26 cellular contexts compared by ENCODE assay signal in genomic region chr14:60865378-60866127, GRCh38.
A peak's percentile ranks its signal among the peaks of the same experiment; 100 is the strongest.
DNase-seq lines count a peak whose midpoint lies in the region; ATAC-seq, FAIRE-seq and TF ChIP-seq lines count a peak whose summit lies in the region.
"Had no signal": no experiment of that assay in that cellular context is flagged by ENCODE, and none has a peak within 500 bp of the region (broad histone marks: within the 10 kb centered on the region; RNA-seq: fewer than 3 reads in every experiment).

No MANE protein-coding gene starts in this region.

- peaks cover 5% of the 10 kb centered on the region for H3K79me2 ChIP-seq in ACC112 (ENCODE audit: control insufficient read depth, insufficient read depth, low read length, unreplicated experiment)

- peaks cover 8% of the 10 kb centered on the region for H3K4me1 Mint-ChIP-seq in activated CD8-positive, alpha-beta memory T cell treated with anti-CD3 and anti-CD28 coated beads, Interleukin-2, amount 10 ng/mL, durations not matched to agents 7 days and 5 days
- H3K4me1 Mint-ChIP-seq: H9 had no signal

- no peaks in the 10 kb centered on the region for H3K9me3 Mint-ChIP-seq in activated CD8-positive, alpha-beta memory T cell treated with anti-CD3 and anti-CD28 coated beads, Interleukin-2, amount 10 ng/mL, durations not matched to agents 7 days and 5 days (ENCODE audit: low read depth)
- H3K9me3 Mint-ChIP-seq: activated naive CD4-positive, alpha-beta T cell treated with anti-CD3 and anti-CD28 coated beads, Interleukin-2, amount 50 U/mL, for 24 hours; activated T-helper 17 cell treated with anti-CD3 and anti-CD28 coated beads, Interleukin-2, amount 50 U/mL, for 72 hours; CD8-positive, alpha-beta T cell; H9; T-cell had no signal

- H3K27ac Mint-ChIP-seq in activated CD8-positive, alpha-beta memory T cell treated with anti-CD3 and anti-CD28 coated beads, Interleukin-2, amount 10 ng/mL, durations not matched to agents 7 days and 5 days, result no peak overlapping the region
- H3K27ac Mint-ChIP-seq: activated T-helper 17 cell treated with anti-CD3 and anti-CD28 coated beads, Interleukin-2, amount 50 U/mL, for 72 hours; CD8-positive, alpha-beta T cell; T-cell had no signal

- 66 to 76% (median 69%) methylated on average over 4 of the region's 4 CpGs for WGBS in adrenal gland, 4 donors
- WGBS in gastroesophageal sphincter (ENCODE audit: low coverage in 1 of 2), 2 donors, result 71 to 72% methylated on average over 3 to 4 of the region's 4 CpGs

- ATAC-seq in gastroesophageal sphincter, result peak; percentile 32
- ATAC-seq in gastrocnemius medialis, result peak; percentile 79 to 84
- ATAC-seq in GM21367 (IDR thresholded peaks at IDR 0.05; ENCODE audit: unreplicated experiment), result no peak
- no peak for ATAC-seq in activated CD8-positive, alpha-beta memory T cell treated with anti-CD3 and anti-CD28 coated beads, Interleukin-2, amount 10 ng/mL, durations not matched to agents 7 days and 5 days
- ATAC-seq: activated T-helper 17 cell treated with anti-CD3 and anti-CD28 coated beads, Interleukin-2, amount 50 U/mL, for 72 hours; CD8-positive, alpha-beta T cell; T-cell had no signal

- DNase-seq in adrenal gland (no peak), gastrocnemius medialis (no peak), RKO (ENCODE audit: low spot score) (no peak), GM12892 (ENCODE audit: insufficient read length) (no peak)
- no peak for DNase-seq in activated CD8-positive, alpha-beta memory T cell treated with anti-CD3 and anti-CD28 coated beads, Interleukin-2, amount 10 ng/mL, durations not matched to agents 7 days and 5 days
- DNase-seq: activated CD4-positive, alpha-beta T cell treated with anti-CD3 and anti-CD28 coated beads, Interleukin-2, amount 50 U/mL, for 48 hours; CD8-positive, alpha-beta T cell; central memory CD4-positive, alpha-beta T cell; GDM1; H9; head of caudate nucleus; NCI-H1048; NCI-H1694 treated with DMSO at 0.1 percent for 48 hours; NCI-H526; Peyer's patch; sigmoid colon; stimulated activated naive CD4-positive, alpha-beta T cell treated with Interleukin-2 at 50 U/mL for 16 hours; T-cell had no signal

- H2AFZ ChIP-seq in ACC112 (ENCODE audit: low read length, unreplicated experiment), result no peak overlapping the region

- H3K27me3 ChIP-seq in ACC112 (ENCODE audit: insufficient read depth, low read length), result no peaks in the 10 kb centered on the region
- H3K27me3 ChIP-seq in adrenal gland, result no peaks in the 10 kb centered on the region
- H3K27me3 ChIP-seq in gastroesophageal sphincter, result no peaks in the 10 kb centered on the region
- H3K27me3 ChIP-seq in gastrocnemius medialis, result no peaks in the 10 kb centered on the region
- H3K27me3 ChIP-seq: Peyer's patch, sigmoid colon had no signal

- H3K27ac ChIP-seq in ACC112 (ENCODE audit: low read depth, low read length) (0 out of 2 replicates have a peak overlapping the region, but pooled peaks have one; percentile 2), adrenal gland (peak overlapping the region in 3 of 5 donors; percentile 13 to 38 (median 22)), gastroesophageal sphincter (peak overlapping the region; percentile 6 to 56 (median 48)), gastrocnemius medialis (peak overlapping the region; percentile 76 to 87 (median 84))
- H3K27ac ChIP-seq: Peyer's patch had no signal

- TF ChIP-seq EP300 in gastroesophageal sphincter (IDR thresholded peaks at IDR 0.05), result no peak

- H3K27me3 Mint-ChIP-seq in activated CD8-positive, alpha-beta memory T cell treated with anti-CD3 and anti-CD28 coated beads, Interleukin-2, amount 10 ng/mL, durations not matched to agents 7 days and 5 days, result no peaks in the 10 kb centered on the region
- H3K27me3 Mint-ChIP-seq: activated naive CD4-positive, alpha-beta T cell treated with anti-CD3 and anti-CD28 coated beads, Interleukin-2, amount 50 U/mL, for 24 hours; activated T-helper 17 cell treated with anti-CD3 and anti-CD28 coated beads, Interleukin-2, amount 50 U/mL, for 72 hours; T-cell had no signal

- H3K36me3 Mint-ChIP-seq in activated CD8-positive, alpha-beta memory T cell treated with anti-CD3 and anti-CD28 coated beads, Interleukin-2, amount 10 ng/mL, durations not matched to agents 7 days and 5 days, result peaks cover 4% of the 10 kb centered on the region
- H3K36me3 Mint-ChIP-seq: activated naive CD4-positive, alpha-beta T cell treated with anti-CD3 and anti-CD28 coated beads, Interleukin-2, amount 50 U/mL, for 24 hours; CD8-positive, alpha-beta T cell had no signal

- H3K4me1 ChIP-seq in ACC112 (ENCODE audit: control insufficient read depth, insufficient read depth, low read length, unreplicated experiment), result peaks cover 24% of the 10 kb centered on the region
- peaks cover 18 to 42% of the 10 kb centered on the region in 2 donors for H3K4me1 ChIP-seq in adrenal gland (replicated peaks in 1 of 2)
- H3K4me1 ChIP-seq in gastroesophageal sphincter, result peaks cover 0 to 58% (median 12%) of the 10 kb centered on the region in 3 donors
- peaks cover 67 to 73% of the 10 kb centered on the region in 2 donors for H3K4me1 ChIP-seq in gastrocnemius medialis

- H3K4me3 Mint-ChIP-seq in activated CD8-positive, alpha-beta memory T cell treated with anti-CD3 and anti-CD28 coated beads, Interleukin-2, amount 10 ng/mL, durations not matched to agents 7 days and 5 days, result no peak overlapping the region
- H3K4me3 Mint-ChIP-seq: activated naive CD4-positive, alpha-beta T cell treated with anti-CD3 and anti-CD28 coated beads, Interleukin-2, amount 50 U/mL, for 24 hours; activated T-helper 17 cell treated with anti-CD3 and anti-CD28 coated beads, Interleukin-2, amount 50 U/mL, for 72 hours; CD8-positive, alpha-beta T cell; H9; T-cell had no signal

- 0 out of 2 replicates have a peak overlapping the region, but pooled peaks have one; percentile 28 for H3K4me3 ChIP-seq in ACC112 (ENCODE audit: low read depth, low read length)
- peak overlapping the region in 1 of 4 donors; percentile 11 for H3K4me3 ChIP-seq in adrenal gland
- no peak overlapping the region for H3K4me3 ChIP-seq in gastroesophageal sphincter
- peak overlapping the region; percentile 8 to 35 (median 24) for H3K4me3 ChIP-seq in gastrocnemius medialis
- H3K4me3 ChIP-seq: lung, Peyer's patch, sigmoid colon had no signal

- H3K36me3 ChIP-seq in ACC112 (ENCODE audit: insufficient read depth, low read length) (no peaks in the 10 kb centered on the region), adrenal gland (replicated peaks in 1 of 2) (no peaks in the 10 kb centered on the region), gastroesophageal sphincter (no peaks in the 10 kb centered on the region), gastrocnemius medialis (no peaks in the 10 kb centered on the region)
- H3K36me3 ChIP-seq: Peyer's patch, sigmoid colon had no signal

- no peak for TF ChIP-seq POLR2A in adrenal gland (IDR thresholded peaks at IDR 0.05)
- no peak for TF ChIP-seq POLR2A in gastroesophageal sphincter (IDR thresholded peaks at IDR 0.05)
- no peak for TF ChIP-seq POLR2A in gastrocnemius medialis (IDR thresholded peaks at IDR 0.05)
- no peak for TF ChIP-seq POLR2A in GM12892 (IDR thresholded peaks at IDR 0.05; ENCODE audit: low read depth, low read length)

- CTCF ChIA-PET in activated CD8-positive, alpha-beta memory T cell treated with anti-CD3 and anti-CD28 coated beads, Interleukin-2, amount 10 ng/mL, durations not matched to agents 7 days and 5 days (lab: Charles Lee), result no interaction called here

- in situ Hi-C loops in gastrocnemius medialis (cut with MboI; ENCODE audit: low sequenced_read_pairs in 4 of 4), result no loop called here

- FAIRE-seq in GM12892 (lab: Jason Lieb, UNC), result no peak
- FAIRE-seq: endothelial cell of umbilical vein, GM18507 had no signal

- H3K9me3 ChIP-seq in adrenal gland (replicated peaks in 1 of 3) (no peaks in the 10 kb centered on the region), gastroesophageal sphincter (no peaks in the 10 kb centered on the region), gastrocnemius medialis (no peaks in the 10 kb centered on the region)
- H3K9me3 ChIP-seq: Peyer's patch, sigmoid colon had no signal

- intact Hi-C loops in adrenal gland (cut with DNase I), result loop anchor here in 1 of 2 donors (10.0 kb wide), 1 partner anchor 141 kb away; the partner anchor contains the start of gene SIX4
- intact Hi-C loops in gastrocnemius medialis (cut with DNase I; ENCODE audit: low total_unique reads), result loop anchor here (5.0 to 10.0 kb wide), 3 partner anchors 108 to 279 kb away; partner anchors contain the start of gene SIX4

- TF ChIP-seq CTCF in adrenal gland (IDR thresholded peaks at IDR 0.05), result no peak
- no peak for TF ChIP-seq CTCF in gastroesophageal sphincter (IDR thresholded peaks at IDR 0.05)
- no peak for TF ChIP-seq CTCF in gastrocnemius medialis (IDR thresholded peaks at IDR 0.05 in 4 of 5, conservative IDR thresholded peaks at IDR 0.05 in 1 of 5)

Comparison
In these comparisons a context has a peak if more than half of its experiments do, and no peak if none do; other contexts are left out.
1. H3K27ac ChIP-seq: peak in every context shown above with its lines; median percentile 84 in gastrocnemius medialis; 48 in gastroesophageal sphincter; 22 in adrenal gland; 2 in ACC112.
2. H3K4me3 ChIP-seq: peak in ACC112 (single experiment) and gastrocnemius medialis (4 of 4); none in gastroesophageal sphincter (0 of 2).
3. ATAC-seq: peak in gastroesophageal sphincter (single experiment) and gastrocnemius medialis (2 of 2); none in GM21367 (single experiment) and activated CD8-positive, alpha-beta memory T cell treated with anti-CD3 and anti-CD28 coated beads, Interleukin-2, amount 10 ng/mL, durations not matched to agents 7 days and 5 days (single experiment).